8 cellular contexts compared by ENCODE assay signal in the genomic region with DNA sequence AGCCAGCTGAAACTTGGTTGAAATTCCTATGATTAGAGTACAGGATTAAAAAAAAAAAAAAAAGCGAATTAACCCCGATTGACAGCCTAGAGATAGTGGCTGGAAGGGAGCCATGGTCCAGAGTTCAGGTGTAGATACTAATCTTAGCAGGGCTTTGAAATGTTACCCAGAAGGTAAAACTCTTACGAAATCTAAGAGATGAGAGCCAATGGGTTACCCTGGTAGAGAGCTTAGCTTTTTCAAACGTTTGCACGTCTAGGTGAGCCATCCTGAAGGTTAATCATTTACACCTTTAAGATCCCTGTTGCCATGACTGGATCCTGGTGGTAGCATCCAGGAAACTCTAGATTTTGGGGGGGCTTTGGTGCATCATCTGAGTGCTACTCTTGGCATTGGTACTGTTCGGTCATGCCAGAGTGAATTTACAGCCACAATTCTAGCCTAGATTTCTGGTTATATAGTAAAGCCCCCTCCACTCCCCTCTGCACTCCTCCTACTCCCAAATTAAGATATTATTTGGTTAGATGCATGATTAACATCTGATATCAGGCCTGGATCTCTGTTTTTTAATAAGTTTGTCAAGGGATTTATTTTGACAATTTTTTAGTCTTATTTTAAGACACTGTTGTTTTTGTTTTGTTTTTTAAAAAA.
DNase-seq lines count a peak whose midpoint lies in the region; ATAC-seq and TF ChIP-seq lines count a peak whose summit lies in the region.

No MANE protein-coding gene starts in this region.

- H3K27ac Mint-ChIP-seq in central memory CD8-positive, alpha-beta T cell (ENCODE audit: low read depth), result peak overlapping the region; percentile 90

- peaks cover 60% of the 10 kb centered on the region for H3K4me1 Mint-ChIP-seq in central memory CD8-positive, alpha-beta T cell

- no peak overlapping the region for H3K27ac ChIP-seq in muscle layer of duodenum (ENCODE audit: low read length)

- peaks cover 11% of the 10 kb centered on the region for H3K36me3 Mint-ChIP-seq in central memory CD8-positive, alpha-beta T cell (ENCODE audit: insufficient read depth)

- ATAC-seq in central memory CD8-positive, alpha-beta T cell (replicated peaks; ENCODE audit: extremely low read depth, poor library complexity, severe bottlenecking), result no peak
- ATAC-seq in GM21717 (IDR thresholded peaks at IDR 0.05; ENCODE audit: unreplicated experiment) (no peak), HG03571 (IDR thresholded peaks at IDR 0.05; ENCODE audit: unreplicated experiment) (no peak), HG03342 (IDR thresholded peaks at IDR 0.05; ENCODE audit: unreplicated experiment) (no peak)

- CTCF ChIA-PET in AG04449 (lab: Yijun Ruan, JAX), result interaction anchor here (1.0 to 22.1 kb wide), 4 partner anchors 21 to 71 kb away, joined by 3 to 396 read pairs (median 6); a partner anchor contains a TSS

- H3K4me3 Mint-ChIP-seq in central memory CD8-positive, alpha-beta T cell, result peak overlapping the region; percentile 94

- peaks cover 16 to 28% of the 10 kb centered on the region in 2 donors for H3K4me1 ChIP-seq in muscle layer of duodenum (ENCODE audit: control insufficient read depth in 1 of 2, insufficient read depth in 2 of 2, low read length in 2 of 2)

- no peaks in the 10 kb centered on the region for H3K27me3 ChIP-seq in muscle layer of duodenum (ENCODE audit: low read depth, low read length)

- H3K9me3 Mint-ChIP-seq in central memory CD8-positive, alpha-beta T cell, result no peaks in the 10 kb centered on the region

- H3K4me3 ChIP-seq in AG04449 (ENCODE audit: low read depth, low read length) (peak overlapping the region; percentile 79), muscle layer of duodenum (ENCODE audit: low read depth in 1 of 2, low read length in 2 of 2) (peak overlapping the region; percentile 79 to 92)

- H3K36me3 ChIP-seq in muscle layer of duodenum (ENCODE audit: control insufficient read depth in 1 of 2, insufficient read depth in 2 of 2, low read length in 2 of 2), result no peaks in the 10 kb centered on the region

- no peaks in the 10 kb centered on the region for H3K9me3 ChIP-seq in muscle layer of duodenum (ENCODE audit: control insufficient read depth in 1 of 2, low read length in 2 of 2)

- POLR2A ChIA-PET in AG04449 (lab: Yijun Ruan, JAX), result interaction anchor here (0.6 to 1.1 kb wide), 2 partner anchors 18 to 50 kb away, joined by 3 to 4 read pairs; no protein-coding TSS in a partner anchor

- no peaks in the 10 kb centered on the region for H3K27me3 Mint-ChIP-seq in central memory CD8-positive, alpha-beta T cell

- DNase-seq in AG04449 (ENCODE audit: low read depth, low spot score), result no peak
- DNase-seq in HuH-7.5 (ENCODE audit: low spot score), result peak; percentile 87
- DNase-seq in central memory CD8-positive, alpha-beta T cell (ENCODE audit: low spot score in 2 of 2), result no peak
- DNase-seq in NOMO-1 treated with DMSO at 0.1 percent for 48 hours (lab: John Stamatoyannopoulos, UW; ENCODE audit: unreplicated experiment), result no peak

- no peak for TF ChIP-seq CTCF in AG04449 (IDR thresholded peaks at IDR 0.05; ENCODE audit: insufficient read depth, low read length, missing control alignments)
